Comparison of ENCODE assay signal across 16 cellular contexts in the genomic region with DNA sequence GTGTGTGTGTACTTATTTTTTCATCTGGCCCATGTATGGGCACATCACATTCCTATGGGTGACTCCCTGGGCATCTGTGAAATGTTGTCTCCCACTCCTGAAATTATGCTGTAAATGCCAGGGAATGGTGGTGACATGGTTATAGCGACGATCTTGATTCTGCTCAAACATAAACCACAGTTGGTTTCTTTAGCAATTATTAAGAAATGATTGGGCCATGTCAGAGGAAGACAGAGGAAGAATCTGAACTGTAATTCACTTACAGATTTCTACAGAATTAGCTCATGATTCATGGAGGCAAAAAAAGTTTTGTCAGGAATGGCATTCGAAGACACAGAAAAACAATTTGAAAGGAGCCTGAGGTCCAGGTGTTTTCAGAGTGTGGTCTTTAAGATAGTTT. TPM values are rescaled to one million over a fixed set of nuclear protein-coding genes. Genes with fewer than 3 reads are reported as not detected.
"Had no signal": no experiment of that assay in that cellular context is flagged by ENCODE, and none has a peak within 500 bp of the region (broad histone marks: within the 10 kb centered on the region; RNA-seq: fewer than 3 reads in every experiment).

No MANE protein-coding gene starts in this region.

- ATAC-seq: body of pancreas; effector memory CD8-positive, alpha-beta T cell; gastrocnemius medialis; stimulated activated effector memory CD8-positive, alpha-beta T cell treated with anti-CD3 and anti-CD28 coated beads, Interleukin-12 subunit alpha, Interleukin-12 subunit beta, amount 100 ng/mL, for 72 hours had no signal

- H3K9me3 Mint-ChIP-seq: activated CD4-positive, alpha-beta memory T cell treated with anti-CD3 and anti-CD28 coated beads, Interleukin-2, amount 10 ng/mL, durations not matched to agents 7 days and 5 days; activated naive CD4-positive, alpha-beta T cell treated with anti-CD3 and anti-CD28 coated beads for 36 hours; activated T-helper 1 cell treated with anti-CD3 and anti-CD28 coated beads, Interleukin-12 subunit alpha, Interleukin-12 subunit beta, Interleukin-2, Interleukin-4 antibody, amounts not matched to agents 30 ng/mL and 10 ng/mL and 1 ng/mL, durations not matched to agents 14 hours and 24 hours and 36 hours; central memory CD8-positive, alpha-beta T cell; effector memory CD8-positive, alpha-beta T cell; stimulated activated effector memory CD8-positive, alpha-beta T cell treated with anti-CD3 and anti-CD28 coated beads, Interleukin-12 subunit alpha, Interleukin-12 subunit beta, amount 100 ng/mL, for 72 hours had no signal

- H3K27ac Mint-ChIP-seq: activated CD4-positive, alpha-beta memory T cell treated with anti-CD3 and anti-CD28 coated beads, Interleukin-2, amount 10 ng/mL, durations not matched to agents 7 days and 5 days; activated naive CD4-positive, alpha-beta T cell treated with anti-CD3 and anti-CD28 coated beads for 36 hours; activated T-helper 1 cell treated with anti-CD3 and anti-CD28 coated beads, Interleukin-12 subunit alpha, Interleukin-12 subunit beta, Interleukin-2, Interleukin-4 antibody, amounts not matched to agents 30 ng/mL and 10 ng/mL and 1 ng/mL, durations not matched to agents 14 hours and 24 hours and 36 hours; effector memory CD8-positive, alpha-beta T cell; stimulated activated effector memory CD8-positive, alpha-beta T cell treated with anti-CD3 and anti-CD28 coated beads, Interleukin-12 subunit alpha, Interleukin-12 subunit beta, amount 100 ng/mL, for 72 hours had no signal

- DNase-seq: activated CD4-positive, alpha-beta memory T cell treated with anti-CD3 and anti-CD28 coated beads, Interleukin-2, amount 10 ng/mL, durations not matched to agents 7 days and 5 days; activated CD4-positive, CD25-positive, alpha-beta regulatory T cell treated with anti-CD3 and anti-CD28 coated beads, Interleukin-2, amount 50 U/mL, for 72 hours; activated CD8-positive, alpha-beta memory T cell treated with anti-CD3 and anti-CD28 coated beads, Interleukin-2, amount 50 U/mL, for 48 hours; activated naive CD4-positive, alpha-beta T cell treated with anti-CD3 and anti-CD28 coated beads for 36 hours; adrenal gland; body of pancreas; effector memory CD8-positive, alpha-beta T cell; gastrocnemius medialis; kidney; posterior cingulate gyrus; small intestine had no signal

- H3K36me3 ChIP-seq: adrenal gland, gastrocnemius medialis, right atrium auricular region had no signal

- H3K27me3 ChIP-seq: adrenal gland, body of pancreas, gastrocnemius medialis, right atrium auricular region had no signal

- H3K36me3 Mint-ChIP-seq: stimulated activated effector memory CD8-positive, alpha-beta T cell treated with anti-CD3 and anti-CD28 coated beads, Interleukin-12 subunit alpha, Interleukin-12 subunit beta, amount 100 ng/mL, for 72 hours had no signal

- H3K4me3 Mint-ChIP-seq: activated CD4-positive, alpha-beta memory T cell treated with anti-CD3 and anti-CD28 coated beads, Interleukin-2, amount 10 ng/mL, durations not matched to agents 7 days and 5 days; activated naive CD4-positive, alpha-beta T cell treated with anti-CD3 and anti-CD28 coated beads for 36 hours; activated T-helper 1 cell treated with anti-CD3 and anti-CD28 coated beads, Interleukin-12 subunit alpha, Interleukin-12 subunit beta, Interleukin-2, Interleukin-4 antibody, amounts not matched to agents 30 ng/mL and 10 ng/mL and 1 ng/mL, durations not matched to agents 14 hours and 24 hours and 36 hours; central memory CD8-positive, alpha-beta T cell; effector memory CD8-positive, alpha-beta T cell; stimulated activated effector memory CD8-positive, alpha-beta T cell treated with anti-CD3 and anti-CD28 coated beads, Interleukin-12 subunit alpha, Interleukin-12 subunit beta, amount 100 ng/mL, for 72 hours had no signal

- H3K27ac ChIP-seq: epithelial cell of prostate, gastrocnemius medialis had no signal

- H3K4me1 ChIP-seq: gastrocnemius medialis had no signal

- H3K9me3 ChIP-seq: adrenal gland, body of pancreas, gastrocnemius medialis, right atrium auricular region had no signal

- H3K4me3 ChIP-seq: adrenal gland, body of pancreas, gastrocnemius medialis, right atrium auricular region had no signal

- H3K27me3 Mint-ChIP-seq: activated CD4-positive, alpha-beta memory T cell treated with anti-CD3 and anti-CD28 coated beads, Interleukin-2, amount 10 ng/mL, durations not matched to agents 7 days and 5 days; central memory CD8-positive, alpha-beta T cell; effector memory CD8-positive, alpha-beta T cell had no signal

RNA-seq across cellular contexts. Expression of gene KCNE1, which starts 25.8 kb away (rescaled TPM):
- total RNA-seq: activated naive CD4-positive, alpha-beta T cell treated with anti-CD3 and anti-CD28 coated beads for 36 hours had no signal
